In the genomic region with DNA sequence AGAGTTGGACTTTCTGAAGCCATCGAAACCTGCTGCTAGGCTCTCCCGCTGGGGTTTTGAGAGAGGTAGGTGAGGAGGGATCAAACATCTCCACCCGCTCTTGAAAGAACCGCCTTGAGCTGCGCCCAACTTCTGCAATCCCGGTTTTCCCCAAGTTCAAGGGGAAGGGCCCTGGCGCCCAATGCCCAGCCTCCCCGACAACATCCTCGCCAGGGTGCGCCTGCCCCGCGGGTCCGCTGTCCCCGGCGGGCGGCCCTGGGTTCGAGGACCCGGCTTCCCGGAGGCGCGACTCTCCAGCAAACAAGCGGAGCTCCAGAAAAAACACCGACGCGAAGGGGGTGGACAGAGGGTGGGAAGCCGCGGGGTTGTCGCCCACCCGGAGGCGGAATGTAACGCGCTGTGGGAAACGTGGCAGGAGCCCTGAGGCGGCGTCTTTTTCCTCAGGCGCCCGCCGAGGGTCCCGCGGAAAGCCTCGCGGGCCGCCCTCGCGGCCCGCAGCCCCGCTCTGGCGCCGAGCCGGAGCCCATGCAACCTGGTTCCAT, we compare ENCODE assay signal across 8 cellular contexts. TPM values are rescaled to one million over a fixed set of nuclear protein-coding genes. Genes with fewer than 3 reads are reported as not detected.
DNase-seq lines count a peak whose midpoint lies in the region; ATAC-seq and TF ChIP-seq lines count a peak whose summit lies in the region.

No MANE protein-coding gene starts in this region.

- intact Hi-C loops in left colon (cut with DNase I, micrococcal nuclease): no loop called here

- no peaks in the 10 kb centered on the region for H3K9me3 Mint-ChIP-seq in chondrocyte (ENCODE audit: low read depth)

- DNase-seq in T-helper 17 cell (peak in 2 of 3 donors; percentile 5 to 11), chondrocyte (ENCODE audit: low spot score) (no peak), left colon (peak; percentile 46 to 63), AML-193 (lab: John Stamatoyannopoulos, UW) (no peak)
- DNase-seq in stimulated activated CD4-positive, alpha-beta T cell treated with anti-CD3 and anti-CD28 coated beads, Interleukin-2, amount 100 ng/mL, for 48 hours: peak; percentile 15 to 22

- TF ChIP-seq CTCF in 22Rv1 (IDR thresholded peaks at IDR 0.05) (no peak), chondrocyte (IDR thresholded peaks at IDR 0.05) (no peak)

- peak overlapping the region; percentile 68 for H3K27ac ChIP-seq in 22Rv1

- H3K36me3 Mint-ChIP-seq in T-helper 17 cell (ENCODE audit: low read depth) (no peaks in the 10 kb centered on the region), chondrocyte (ENCODE audit: low read depth) (no peaks in the 10 kb centered on the region)

- ATAC-seq in GM18511 (IDR thresholded peaks at IDR 0.05; ENCODE audit: unreplicated experiment): peak; percentile 19
- peak; percentile 8 for ATAC-seq in HG03108 (IDR thresholded peaks at IDR 0.05; ENCODE audit: unreplicated experiment)
- peak; percentile 11 for ATAC-seq in T-helper 17 cell
- ATAC-seq in left colon: peak; percentile 42

- H3K9me3 ChIP-seq in T-helper 17 cell (ENCODE audit: control insufficient read depth, low read length, poor library complexity, severe bottlenecking): no peaks in the 10 kb centered on the region

- H3K4me1 Mint-ChIP-seq in T-helper 17 cell: peaks cover 11% of the 10 kb centered on the region
- H3K4me1 Mint-ChIP-seq in chondrocyte (ENCODE audit: low read depth): peaks cover 21% of the 10 kb centered on the region

- H3K27ac Mint-ChIP-seq in T-helper 17 cell: peak overlapping the region; percentile 98
- peak overlapping the region; percentile 99 for H3K27ac Mint-ChIP-seq in chondrocyte (ENCODE audit: unreplicated experiment)

- H3K4me3 Mint-ChIP-seq in T-helper 17 cell (peak overlapping the region; percentile 95), chondrocyte (ENCODE audit: unreplicated experiment) (peak overlapping the region; percentile 89)

- H3K27me3 Mint-ChIP-seq in T-helper 17 cell (no peaks in the 10 kb centered on the region), chondrocyte (ENCODE audit: low read depth) (no peaks in the 10 kb centered on the region)

RNA-seq across cellular contexts. Expression of a gene that starts 0.6 kb away (rescaled TPM):
- total RNA-seq in T-helper 17 cell: 10 to 100 TPM; 96.2 to 100.0 TPM
- 21.2 to 23.4 TPM (median 22.0 TPM) in 3 replicates for total RNA-seq in chondrocyte
- total RNA-seq in left colon: 10 to 100 TPM; 21.6 to 25.2 TPM

Comparison
In these comparisons a context has a peak if more than half of its experiments do, and no peak if none do; other contexts are left out.
1. DNase-seq: peak in T-helper 17 cell (2 of 3), left colon (2 of 2) and stimulated activated CD4-positive, alpha-beta T cell treated with anti-CD3 and anti-CD28 coated beads, Interleukin-2, amount 100 ng/mL, for 48 hours (2 of 2); none in chondrocyte (single experiment) and AML-193 (0 of 2).
2. Peak in every context shown above with its lines, with median percentiles within 50 percentile points of each other: ATAC-seq.